Comparison of ENCODE assay signal across 15 cellular contexts in genomic region chr2:71102981-71103681, GRCh38.
"Had no signal": no experiment of that assay in that cellular context is flagged by ENCODE, and none has a peak within 500 bp of the region (broad histone marks: within the 10 kb centered on the region; RNA-seq: fewer than 3 reads in every experiment).

No MANE protein-coding gene starts in this region.

- H3K4me3 ChIP-seq: cardiac muscle cell, sigmoid colon, upper lobe of left lung had no signal

- DNase-seq: activated CD4-positive, alpha-beta T cell treated with anti-CD3 and anti-CD28 coated beads, Interleukin-2, amount 50 U/mL, for 1 hour; activated effector memory CD4-positive, alpha-beta T cell treated with anti-CD3 and anti-CD28 coated beads, Interleukin-2, amount 50 U/mL, for 16 hours; activated naive CD8-positive, alpha-beta T cell treated with anti-CD3 and anti-CD28 coated beads, Interleukin-2, amount 10 ng/mL, durations not matched to agents 7 days and 5 days; activated T-cell treated with anti-CD3 and anti-CD28 coated beads, Interleukin-2, amount 50 U/mL, for 24 hours; aorta; hypothalamus; sigmoid colon; stimulated activated naive CD4-positive, alpha-beta T cell; upper lobe of left lung had no signal

- FAIRE-seq: colon, islet of Langerhans had no signal

- H3K36me3 Mint-ChIP-seq: natural killer cell treated with Interleukin-12 subunit alpha and Interleukin-12 subunit beta and Interleukin-15 and Interleukin-18, amount 100 ng/mL, for 72 hours had no signal

- H3K27ac Mint-ChIP-seq: activated naive CD8-positive, alpha-beta T cell treated with anti-CD3 and anti-CD28 coated beads, Interleukin-2, amount 10 ng/mL, durations not matched to agents 7 days and 5 days; activated T-cell treated with anti-CD3 and anti-CD28 coated beads, Interleukin-2, amount 50 U/mL, for 24 hours; memory B cell; natural killer cell treated with Interleukin-12 subunit alpha and Interleukin-12 subunit beta and Interleukin-15 and Interleukin-18, amount 100 ng/mL, for 72 hours had no signal

- H3K27ac ChIP-seq: cardiac muscle cell, sigmoid colon, upper lobe of left lung had no signal

- H3K4me1 ChIP-seq: sigmoid colon, upper lobe of left lung had no signal

- ATAC-seq: left lobe of liver; natural killer cell treated with Interleukin-12 subunit alpha and Interleukin-12 subunit beta and Interleukin-15 and Interleukin-18, amount 100 ng/mL, for 72 hours had no signal

- H3K4me3 Mint-ChIP-seq: activated naive CD8-positive, alpha-beta T cell treated with anti-CD3 and anti-CD28 coated beads, Interleukin-2, amount 10 ng/mL, durations not matched to agents 7 days and 5 days; activated T-cell treated with anti-CD3 and anti-CD28 coated beads, Interleukin-2, amount 50 U/mL, for 24 hours; memory B cell; natural killer cell treated with Interleukin-12 subunit alpha and Interleukin-12 subunit beta and Interleukin-15 and Interleukin-18, amount 100 ng/mL, for 72 hours had no signal

- H3K27me3 ChIP-seq: cardiac muscle cell, sigmoid colon, upper lobe of left lung had no signal

- H3K36me3 ChIP-seq: cardiac muscle cell, sigmoid colon, upper lobe of left lung had no signal

- H3K9me3 ChIP-seq: sigmoid colon, upper lobe of left lung had no signal

- H3K27me3 Mint-ChIP-seq: memory B cell had no signal

- H3K9me3 Mint-ChIP-seq: natural killer cell treated with Interleukin-12 subunit alpha and Interleukin-12 subunit beta and Interleukin-15 and Interleukin-18, amount 100 ng/mL, for 72 hours had no signal
